Comparison of ENCODE assay signal across 8 cellular contexts in the genomic region with DNA sequence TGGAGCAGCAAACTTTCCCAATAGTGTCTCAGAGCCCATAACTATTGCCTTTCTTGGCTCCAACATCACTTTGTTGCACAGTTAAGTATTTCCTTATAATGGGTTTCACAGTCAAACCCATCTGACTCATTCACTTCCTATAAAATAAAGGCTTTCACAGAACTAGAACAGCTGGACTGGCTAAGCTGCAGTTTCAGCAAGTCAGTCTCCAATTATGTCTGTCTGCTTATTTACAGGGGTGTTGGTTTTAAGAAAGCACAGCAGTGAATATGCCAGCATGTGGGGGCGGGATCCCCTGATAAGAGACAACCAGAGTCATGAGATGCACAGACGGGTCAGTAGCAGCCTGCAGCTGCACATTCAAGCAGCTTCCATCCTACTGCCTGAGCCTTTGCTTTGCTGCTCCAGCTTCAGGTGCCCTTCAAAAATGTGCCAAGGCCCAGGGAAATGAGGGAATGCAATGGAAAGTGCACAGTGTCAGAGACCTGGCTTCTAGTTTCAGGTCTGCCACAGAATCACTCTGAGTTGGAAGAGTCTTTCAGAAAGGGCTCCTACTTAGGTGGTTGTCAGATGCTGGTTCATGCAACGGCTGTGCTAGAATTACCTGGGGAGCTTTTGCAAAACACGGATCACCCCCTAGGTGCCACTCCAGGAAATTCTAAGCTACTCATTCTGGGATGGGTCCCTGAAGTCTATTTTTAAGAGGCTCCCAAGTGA. TPM values are rescaled to one million over a fixed set of nuclear protein-coding genes. Genes with fewer than 3 reads are reported as not detected.
DNase-seq lines count a peak whose midpoint lies in the region; ATAC-seq, FAIRE-seq and TF ChIP-seq lines count a peak whose summit lies in the region.

No MANE protein-coding gene starts in this region.

- no peaks in the 10 kb centered on the region for H3K27me3 ChIP-seq in RWPE2 (ENCODE audit: insufficient read depth, poor library complexity, severe bottlenecking)

- H3K4me3 ChIP-seq in RWPE2 (ENCODE audit: severe bottlenecking), result no peak overlapping the region

- TF ChIP-seq CTCF in RWPE2 (IDR thresholded peaks at IDR 0.05; ENCODE audit: poor library complexity, severe bottlenecking), result no peak

- TF ChIP-seq POLR2A in H54 (IDR thresholded peaks at IDR 0.05; ENCODE audit: low read depth, low read length), result no peak

- ATAC-seq in RWPE2 (ENCODE audit: low read depth), result peak; percentile 85
- peak; percentile 76 for ATAC-seq in sciatic nerve

- intact Hi-C loops in sciatic nerve (cut with DNase I), result no loop called here

- peak; percentile 85 for FAIRE-seq in H54 (lab: Jason Lieb, UNC)

- H3K9me3 ChIP-seq in RWPE2 (ENCODE audit: severe bottlenecking), result no peaks in the 10 kb centered on the region

- peaks cover 80% of the 10 kb centered on the region for H3K36me3 ChIP-seq in RWPE2 (ENCODE audit: low read depth)

- H3K27ac ChIP-seq in RWPE2 (ENCODE audit: poor library complexity, severe bottlenecking), result peak overlapping the region; percentile 22

- H3K4me1 ChIP-seq in RWPE2 (ENCODE audit: insufficient read depth, poor library complexity, severe bottlenecking), result peaks cover 21% of the 10 kb centered on the region

- no peak for DNase-seq in H54 (ENCODE audit: insufficient read length, low spot score)
- DNase-seq in RWPE2 (ENCODE audit: low spot score), result no peak
- DNase-seq in fibroblast of peridontal ligament (ENCODE audit: extremely low read depth), result peak; percentile 90
- no peak for DNase-seq in sciatic nerve (ENCODE audit: low spot score)
- DNase-seq in activated gamma-delta T cell treated with Interleukin-2 at 50 U/mL for 16 hours, result no peak
- DNase-seq in GM19238 (ENCODE audit: insufficient read length, low spot score), result no peak
- no peak for DNase-seq in activated effector memory CD4-positive, alpha-beta T cell treated with Interleukin-2 at 50 U/mL for 16 hours
- DNase-seq in NCI-H1048 (lab: John Stamatoyannopoulos, UW), result no peak

RNA-seq across cellular contexts. Expression of a gene that starts 24.8 kb away (rescaled TPM):
- 33.3 TPM for total RNA-seq in sciatic nerve

RNA-seq across cellular contexts. Expression of a gene that starts 38.6 kb away (rescaled TPM):
- total RNA-seq in sciatic nerve, result 12.3 TPM

RNA-seq across cellular contexts. Expression of a gene that starts 53.5 kb away (rescaled TPM):
- 0.27 TPM for total RNA-seq in sciatic nerve
